ENCODE assay signal across 8 cellular contexts in genomic region chr1:110034451-110035235, GRCh38. TPM values are rescaled to one million over a fixed set of nuclear protein-coding genes. Genes with fewer than 3 reads are reported as not detected.
DNase-seq lines count a peak whose midpoint lies in the region; TF ChIP-seq lines count a peak whose summit lies in the region.

Gene STRIP1 (plus strand): TSS chr1:110034624. CDS start chr1:110034638, 14 bp downstream.

- H2BK120ac ChIP-seq in H9 (ENCODE audit: low read depth, low read length, poor library complexity, severe bottlenecking): no peak within 1 kb of the TSS

- H3K27ac Mint-ChIP-seq in H9: peak within 1 kb of the TSS; percentile 53 to 86 (median 85); a peak in 6 of 7 replicates
- H3K27ac Mint-ChIP-seq in neural progenitor cell: peak within 1 kb of the TSS; percentile 87

- H3F3A ChIP-seq in MM.1S (ENCODE audit: insufficient read depth, low read length) (no peaks in the 10 kb centered on the region), neural progenitor cell (ENCODE audit: low read depth) (peaks cover 14% of the 10 kb centered on the region)

- H3K4me3 ChIP-seq in MM.1S (ENCODE audit: low read length) (peak within 1 kb of the TSS; percentile 74), foreskin fibroblast (ENCODE audit: low read depth in 1 of 2, low read length in 2 of 2) (peak within 1 kb of the TSS; percentile 86 to 88), neural progenitor cell (peak within 1 kb of the TSS; percentile 91)

- no peaks in the 10 kb centered on the region for H3K36me3 ChIP-seq in MM.1S (replicated peaks; ENCODE audit: insufficient read depth, low read length)
- no peaks in the 10 kb centered on the region for H3K36me3 ChIP-seq in neural progenitor cell

- peak within 1 kb of the TSS; percentile 77 for H4K8ac ChIP-seq in H9 (replicated peaks; ENCODE audit: insufficient read length, low read depth, low read length)

- no peaks in the 10 kb centered on the region for H3K79me1 ChIP-seq in H9 (ENCODE audit: insufficient read depth, low read depth, low read length, poor library complexity, severe bottlenecking)

- H3K4me2 ChIP-seq in H9 (ENCODE audit: insufficient read depth, insufficient read length, low read length) (peak within 1 kb of the TSS; percentile 98), MM.1S (ENCODE audit: low read depth, low read length) (peak within 1 kb of the TSS; percentile 90), neural progenitor cell (peak within 1 kb of the TSS; percentile 96)

- H3K9me3 Mint-ChIP-seq in H9 (no peaks in the 10 kb centered on the region), neural progenitor cell (no peaks in the 10 kb centered on the region)

- H2BK15ac ChIP-seq in H9 (ENCODE audit: low read depth, low read length): no peak within 1 kb of the TSS

- H3K4me1 ChIP-seq in H9 (ENCODE audit: insufficient read depth, low read length) (peaks cover 3% of the 10 kb centered on the region; the same call in 1 of the 2 replicates), MM.1S (ENCODE audit: low read length) (0 out of 2 replicates have a peak, but pooled peaks cover 3% of the 10 kb centered on the region), neural progenitor cell (peaks cover 9% of the 10 kb centered on the region)

- H2BK5ac ChIP-seq in H9 (ENCODE audit: insufficient read length, low read length): no peak within 1 kb of the TSS

- DNase-seq in ELR (ENCODE audit: low read depth) (peak; percentile 97), H9 (peak; percentile 93), MM.1S (peak; percentile 90), SIG-M5 (lab: John Stamatoyannopoulos, UW) (peak; percentile 86), activated gamma-delta T cell (lab: John Stamatoyannopoulos, UW) (peak; percentile 64), foreskin fibroblast (peak; percentile 95 to 98), neural progenitor cell (ENCODE audit: low spot score) (peak; percentile 95), stromal cell of bone marrow (ENCODE audit: low read depth) (peak; percentile 96)

- peaks cover 6% of the 10 kb centered on the region; the same call in 1 of the 2 replicates for H3K79me2 ChIP-seq in H9 (ENCODE audit: insufficient read depth, low read length)
- peaks cover 18% of the 10 kb centered on the region for H3K79me2 ChIP-seq in MM.1S (ENCODE audit: low read length)
- peaks cover 31% of the 10 kb centered on the region for H3K79me2 ChIP-seq in neural progenitor cell (ENCODE audit: low read depth)

- peaks cover 18 to 23% (median 19%) of the 10 kb centered on the region in 3 experiments for H3K36me3 Mint-ChIP-seq in H9 (ENCODE audit: insufficient read depth in 1 of 3, low read depth in 3 of 3)
- H3K36me3 Mint-ChIP-seq in neural progenitor cell: peaks cover 17% of the 10 kb centered on the region

- TF ChIP-seq CTCF in H9 (conservative IDR thresholded peaks at IDR 0.05): no peak
- no peak for TF ChIP-seq CTCF in MM.1S (IDR thresholded peaks at IDR 0.05; ENCODE audit: low read length)
- TF ChIP-seq CTCF in foreskin fibroblast (IDR thresholded peaks at IDR 0.05; ENCODE audit: low read depth, low read length): no peak
- TF ChIP-seq CTCF in neural progenitor cell (IDR thresholded peaks at IDR 0.05): no peak

- H4K5ac ChIP-seq in H9 (ENCODE audit: insufficient read length, low read depth, low read length): peak within 1 kb of the TSS; percentile 34

- H2BK12ac ChIP-seq in H9 (ENCODE audit: insufficient read length, low read depth, low read length): no peak within 1 kb of the TSS

- no peaks in the 10 kb centered on the region for H3K27me3 ChIP-seq in H9 (ENCODE audit: insufficient read depth, low read length)
- H3K27me3 ChIP-seq in MM.1S (replicated peaks; ENCODE audit: insufficient read depth, low read length): no peaks in the 10 kb centered on the region
- no peaks in the 10 kb centered on the region for H3K27me3 ChIP-seq in neural progenitor cell

- H3K9me3 ChIP-seq in H9 (ENCODE audit: control insufficient read depth, low read depth, low read length) (no peaks in the 10 kb centered on the region), MM.1S (replicated peaks; ENCODE audit: insufficient read depth, low read length) (no peaks in the 10 kb centered on the region), neural progenitor cell (ENCODE audit: low read depth) (no peaks in the 10 kb centered on the region)

- peak within 1 kb of the TSS; percentile 30 for H3T11ph ChIP-seq in H9 (ENCODE audit: low read length)

- H3K4me1 Mint-ChIP-seq in H9 (peaks cover 23 to 40% of the 10 kb centered on the region in 2 experiments), neural progenitor cell (peaks cover 32% of the 10 kb centered on the region)

- H3K27me3 Mint-ChIP-seq in H9 (ENCODE audit: low read depth) (no peaks in the 10 kb centered on the region), neural progenitor cell (ENCODE audit: insufficient read depth, low read depth) (no peaks in the 10 kb centered on the region)

- peaks cover 7% of the 10 kb centered on the region for H3K23me2 ChIP-seq in H9 (ENCODE audit: insufficient read length, low read depth, low read length, poor library complexity, severe bottlenecking)

- H3K4me3 Mint-ChIP-seq in H9 (peak within 1 kb of the TSS; percentile 83 to 91), neural progenitor cell (peak within 1 kb of the TSS; percentile 98)

- H3K9me2 ChIP-seq in MM.1S (replicated peaks; ENCODE audit: insufficient read depth, low read length): no peaks in the 10 kb centered on the region

- no peak within 1 kb of the TSS for H3K56ac ChIP-seq in H9 (ENCODE audit: insufficient read length, low read depth, low read length)

- no peak within 1 kb of the TSS for H3K4ac ChIP-seq in H9 (ENCODE audit: low read depth, low read length)

- no CpG with 5 or more reads among the region's 66 CpGs for WGBS in H9 (ENCODE audit: extremely low coverage, insufficient read length, low lambda C conversion rate)

- no peak within 1 kb of the TSS for H3K23ac ChIP-seq in H9 (ENCODE audit: insufficient read length, low read depth, low read length)

- no peak within 1 kb of the TSS for H3K27ac ChIP-seq in H9 (ENCODE audit: insufficient read length, low read depth, low read length)
- H3K27ac ChIP-seq in MM.1S (ENCODE audit: low read length): peak within 1 kb of the TSS; percentile 41; the same call in 1 of the 2 replicates
- peak within 1 kb of the TSS; percentile 85 for H3K27ac ChIP-seq in neural progenitor cell

- H2AFZ ChIP-seq in H9 (ENCODE audit: low read length): no peak within 1 kb of the TSS
- peak within 1 kb of the TSS; percentile 81 for H2AFZ ChIP-seq in MM.1S (ENCODE audit: low read length)
- peak within 1 kb of the TSS; percentile 94 for H2AFZ ChIP-seq in neural progenitor cell (replicated peaks)

- H4K20me1 ChIP-seq in H9 (ENCODE audit: control insufficient read depth, insufficient read depth, insufficient read length) (peaks cover 2% of the 10 kb centered on the region), MM.1S (ENCODE audit: insufficient read depth, low read length) (no peaks in the 10 kb centered on the region), neural progenitor cell (ENCODE audit: low read depth) (peaks cover 29% of the 10 kb centered on the region)

- H3K9ac ChIP-seq in H9 (ENCODE audit: extremely low read depth, insufficient read length, low read length) (peak within 1 kb of the TSS; percentile 67), MM.1S (ENCODE audit: low read length) (peak within 1 kb of the TSS; percentile 83), neural progenitor cell (peak within 1 kb of the TSS; percentile 97)

- no peak within 1 kb of the TSS for H2AK5ac ChIP-seq in H9 (ENCODE audit: insufficient read length, low read length)

- H3K18ac ChIP-seq in H9 (ENCODE audit: insufficient read length, low read depth, low read length): no peak within 1 kb of the TSS

- H3K14ac ChIP-seq in H9 (ENCODE audit: insufficient read depth, low read length): 0 out of 2 replicates have a peak within 1 kb of the TSS, but pooled peaks have one; percentile 66

- H4K91ac ChIP-seq in H9 (ENCODE audit: insufficient read length, low read depth, low read length): no peak within 1 kb of the TSS

- H2BK20ac ChIP-seq in H9 (ENCODE audit: low read depth, low read length, poor library complexity, severe bottlenecking): no peak within 1 kb of the TSS

RNA-seq across cellular contexts. Expression of gene STRIP1, which starts in this region (rescaled TPM):
- total RNA-seq in H9 (2021) (38.9 and 43.6 TPM in 2 replicates), neural progenitor cell (ENCODE audit: low replicate concordance) (55.0 and 67.5 TPM in 2 replicates)
